8 cellular contexts compared by ENCODE assay signal in genomic region chr19:18000480-18000980, GRCh38. TPM values are rescaled to one million over a fixed set of nuclear protein-coding genes. Genes with fewer than 3 reads are reported as not detected.
DNase-seq lines count a peak whose midpoint lies in the region; ATAC-seq and TF ChIP-seq lines count a peak whose summit lies in the region.

No MANE protein-coding gene starts in this region.

- dilution Hi-C loops in mammary epithelial cell (cut with HindIII; ENCODE audit: low sequenced_read_pairs), result loop anchor here (5.0 kb wide), 1 partner anchor 42 kb away; no protein-coding TSS in a partner anchor

- H3K36me3 ChIP-seq in CD4-positive, alpha-beta memory T cell (ENCODE audit: insufficient read depth, low read length), result no peaks in the 10 kb centered on the region
- H3K36me3 ChIP-seq in HUES64 (ENCODE audit: insufficient read depth, low read length) (no peaks in the 10 kb centered on the region), mammary epithelial cell (ENCODE audit: insufficient read depth, low read length) (no peaks in the 10 kb centered on the region)

- H3K4me3 Mint-ChIP-seq in CD4-positive, alpha-beta memory T cell, result peak overlapping the region; percentile 82 to 96 (median 89)
- peak overlapping the region; percentile 82 to 87 (median 86) for H3K4me3 Mint-ChIP-seq in nephron

- TF ChIP-seq CTCF in mammary epithelial cell (conservative IDR thresholded peaks at IDR 0.05 in 1 of 2, IDR thresholded peaks at IDR 0.05 in 1 of 2; ENCODE audit: extremely low read depth in 1 of 2, insufficient read depth in 1 of 2, low read depth in 1 of 2, low read length in 2 of 2) (no peak), nephron (IDR thresholded peaks at IDR 0.05; ENCODE audit: unreplicated experiment in 3 of 3) (no peak)

- H4K20me1 ChIP-seq in mammary epithelial cell (ENCODE audit: insufficient read depth, low read length), result no peaks in the 10 kb centered on the region

- 24% methylated on average over 21 of the region's 21 CpGs for WGBS in HUES64
- 93% methylated on average over 3 of the region's 21 CpGs for WGBS in mammary epithelial cell (ENCODE audit: low coverage, missing lambda C conversion rate)

- no peaks in the 10 kb centered on the region for H3K27me3 ChIP-seq in CD4-positive, alpha-beta memory T cell (ENCODE audit: insufficient read depth, low read length)
- H3K27me3 ChIP-seq in HUES64 (ENCODE audit: insufficient read depth, low read length) (peaks cover 28% of the 10 kb centered on the region), mammary epithelial cell (ENCODE audit: insufficient read depth, low read length) (no peaks in the 10 kb centered on the region)

- H3K4me1 ChIP-seq in CD4-positive, alpha-beta memory T cell (ENCODE audit: insufficient read depth, low read length), result peaks cover 33% of the 10 kb centered on the region
- no peaks in the 10 kb centered on the region for H3K4me1 ChIP-seq in HUES64 (ENCODE audit: insufficient read depth, low read length)
- H3K4me1 ChIP-seq in mammary epithelial cell (ENCODE audit: insufficient read depth, low read length), result peaks cover 4% of the 10 kb centered on the region

- H3K9me3 Mint-ChIP-seq in CD4-positive, alpha-beta memory T cell, result no peaks in the 10 kb centered on the region
- H3K9me3 Mint-ChIP-seq in nephron, result peaks cover 2% of the 10 kb centered on the region

- in situ Hi-C loops in mammary epithelial cell (cut with MboI; ENCODE audit: low sequenced_read_pairs in 2 of 2), result loop anchor here in 1 of 2 donors (10.0 kb wide), 1 partner anchor 136 kb away; no protein-coding TSS in a partner anchor

- H3K9me3 ChIP-seq in CD4-positive, alpha-beta memory T cell (ENCODE audit: control insufficient read depth in 1 of 2, low read length in 2 of 2), result no peaks in the 10 kb centered on the region
- H3K9me3 ChIP-seq in HUES64 (ENCODE audit: insufficient read depth, low read depth, low read length), result no peaks in the 10 kb centered on the region
- no peaks in the 10 kb centered on the region for H3K9me3 ChIP-seq in mammary epithelial cell (replicated peaks; ENCODE audit: insufficient read depth, low read length)

- H3K27me3 Mint-ChIP-seq in CD4-positive, alpha-beta memory T cell, result no peaks in the 10 kb centered on the region
- H3K27me3 Mint-ChIP-seq in nephron (ENCODE audit: low read depth), result peaks cover 24% of the 10 kb centered on the region

- DNase-seq in CD4-positive, alpha-beta memory T cell, result no peak
- no peak for DNase-seq in mammary epithelial cell
- no peak for DNase-seq in NK-92 treated with Interleukin-12 subunit alpha and Interleukin-12 subunit beta, amount 100 ng/mL, for 24 hours (lab: John Stamatoyannopoulos, UW)
- DNase-seq in HCEC 1CT, result no peak

- peak overlapping the region in 1 of 2 donors; percentile 86 for H3K4me3 ChIP-seq in CD4-positive, alpha-beta memory T cell (ENCODE audit: low read length in 2 of 2)
- peak overlapping the region; percentile 54 for H3K4me3 ChIP-seq in HUES64 (ENCODE audit: low read length)
- peak overlapping the region; percentile 39 to 75 (median 66) for H3K4me3 ChIP-seq in mammary epithelial cell (replicated peaks in 1 of 3; ENCODE audit: insufficient read depth in 1 of 3, low read depth in 2 of 3, low read length in 3 of 3)

- POLR2A ChIA-PET in CD4-positive, alpha-beta memory T cell (lab: Charles Lee; ENCODE audit: partially characterized antibody), result interaction anchor here (0.7 to 5.2 kb wide), 34 partner anchors 10 to 428 kb away, joined by 3 to 40 read pairs (median 6); partner anchors contain the start of genes CCDC124, IL12RB1, JAK3 and JUND

- BruUV-seq in mammary epithelial cell (replicated peaks; lab: Mats Ljungman, UMichigan), result no TSS peak

- ATAC-seq in GM18498 (IDR thresholded peaks at IDR 0.05; ENCODE audit: unreplicated experiment) (no peak), HG03457 (IDR thresholded peaks at IDR 0.05; ENCODE audit: unreplicated experiment) (no peak)

- intact Hi-C loops in CD4-positive, alpha-beta memory T cell (cut with micrococcal nuclease), result loop anchor here (2.0 to 10.0 kb wide), 3 partner anchors 68 to 414 kb away; partner anchors contain the start of genes CCDC124, SLC5A5 and SSBP4
- intact Hi-C loops in mammary epithelial cell (cut with micrococcal nuclease), result no loop called here

- H3K79me2 ChIP-seq in mammary epithelial cell (ENCODE audit: insufficient read depth, low read length), result peaks cover 15% of the 10 kb centered on the region

- peaks cover 0 to 9% of the 10 kb centered on the region in 2 donors for H3K36me3 Mint-ChIP-seq in CD4-positive, alpha-beta memory T cell
- no peaks in the 10 kb centered on the region for H3K36me3 Mint-ChIP-seq in nephron (ENCODE audit: low read depth)

- CTCF ChIA-PET in CD4-positive, alpha-beta memory T cell (lab: Charles Lee; ENCODE audit: partially characterized antibody), result interaction anchor here (1.4 to 11.6 kb wide), 4 partner anchors 58 to 141 kb away, joined by 4 to 402 read pairs (median 14); partner anchors contain the start of genes CCDC124 and RPL18A
- CTCF ChIA-PET in mammary epithelial cell (lab: Charles Lee; ENCODE audit: low non-redundant PET), result interaction anchor here (1.4 kb wide), 1 partner anchor 62 kb away, joined by 3 read pairs; no protein-coding TSS in a partner anchor

- H2AFZ ChIP-seq in mammary epithelial cell (ENCODE audit: low read depth, low read length), result peak overlapping the region; percentile 92

- peak overlapping the region; percentile 93 for H3K4me2 ChIP-seq in mammary epithelial cell (ENCODE audit: insufficient read depth, low read depth, low read length)

- peaks cover 10 to 40% (median 24%) of the 10 kb centered on the region in 4 donors for H3K4me1 Mint-ChIP-seq in CD4-positive, alpha-beta memory T cell
- peaks cover 5% of the 10 kb centered on the region for H3K4me1 Mint-ChIP-seq in nephron

- peak overlapping the region; percentile 88 for H3K27ac ChIP-seq in CD4-positive, alpha-beta memory T cell (ENCODE audit: low read depth, low read length)
- H3K27ac ChIP-seq in HUES64 (ENCODE audit: low read depth, low read length), result no peak overlapping the region
- no peak overlapping the region for H3K27ac ChIP-seq in mammary epithelial cell (ENCODE audit: insufficient read depth, low read depth, low read length)

- H3K9ac ChIP-seq in HUES64 (ENCODE audit: low read depth, low read length) (no peak overlapping the region), mammary epithelial cell (ENCODE audit: insufficient read depth, low read length) (no peak overlapping the region)

- peak overlapping the region; percentile 93 to 100 (median 100) for H3K27ac Mint-ChIP-seq in CD4-positive, alpha-beta memory T cell
- no peak overlapping the region for H3K27ac Mint-ChIP-seq in nephron

RNA-seq across cellular contexts. Expression of gene ARRDC2, which starts 7.4 kb away (rescaled TPM):
- 100 to 1,000 TPM; 136 to 138 TPM for total RNA-seq in CD4-positive, alpha-beta memory T cell
- 10 to 100 TPM; 39.8 to 47.9 TPM for polyA plus RNA-seq in CD4-positive, alpha-beta memory T cell
- polyA plus RNA-seq in HUES64 (2013, experiment 1 of 2), result 2.0 TPM
- 3.6 TPM for polyA plus RNA-seq in HUES64 (2013, experiment 2 of 2)
- total RNA-seq in mammary epithelial cell, result 1 to 10 TPM; 4.2 to 6.9 TPM
- polyA plus RNA-seq in mammary epithelial cell, result 3.4 TPM
- not detected for polyA minus RNA-seq in mammary epithelial cell

RNA-seq across cellular contexts. Expression of gene KCNN1, which starts 33.6 kb away (rescaled TPM):
- not detected for total RNA-seq in CD4-positive, alpha-beta memory T cell
- not detected for polyA plus RNA-seq in CD4-positive, alpha-beta memory T cell
- polyA plus RNA-seq in HUES64 (2013, experiment 1 of 2), result 4.9 TPM
- polyA plus RNA-seq in HUES64 (2013, experiment 2 of 2), result 7.4 TPM
- total RNA-seq in mammary epithelial cell, result under 1 TPM in 1 of 2 donors, not detected in 1; 0.24 TPM
- polyA plus RNA-seq in mammary epithelial cell, result 0.05 TPM
- polyA minus RNA-seq in mammary epithelial cell, result not detected

Comparison
In these comparisons a context has a peak if more than half of its experiments do, and no peak if none do; other contexts are left out.
1. H3K27ac Mint-ChIP-seq: peak in CD4-positive, alpha-beta memory T cell (7 of 7); none in nephron (0 of 3).
2. RNA of gene ARRDC2, which starts 7.4 kb away (total RNA-seq): 136 to 138 TPM in CD4-positive, alpha-beta memory T cell; 4.2 to 6.9 TPM in mammary epithelial cell; every median in the first group is over 10 times any median in the second.